Comparison of ENCODE assay signal across 8 cellular contexts in genomic region chr5:157308826-157309465, GRCh38. TPM values are rescaled to one million over a fixed set of nuclear protein-coding genes. Genes with fewer than 3 reads are reported as not detected.
A peak's percentile ranks its signal among the peaks of the same experiment; 100 is the strongest.
DNase-seq lines count a peak whose midpoint lies in the region; ATAC-seq and TF ChIP-seq lines count a peak whose summit lies in the region.

No MANE protein-coding gene starts in this region.

- peaks cover 2% of the 10 kb centered on the region for H3K9me3 Mint-ChIP-seq in activated CD4-positive, alpha-beta memory T cell treated with anti-CD3 and anti-CD28 coated beads, Interleukin-2, amount 10 ng/mL, durations not matched to agents 7 days and 5 days

- peaks cover 90% of the 10 kb centered on the region for H3K36me3 Mint-ChIP-seq in activated CD4-positive, alpha-beta memory T cell treated with anti-CD3 and anti-CD28 coated beads, Interleukin-2, amount 10 ng/mL, durations not matched to agents 7 days and 5 days (ENCODE audit: low read depth)

- no peaks in the 10 kb centered on the region for H3K9me3 ChIP-seq in mucosa of descending colon

- intact Hi-C loops in mucosa of descending colon (cut with DNase I, micrococcal nuclease) = no loop called here

- H3K4me3 ChIP-seq in mucosa of descending colon = no peak overlapping the region

- ATAC-seq in HG02678 (IDR thresholded peaks at IDR 0.05; ENCODE audit: unreplicated experiment) (peak; percentile 48), mucosa of descending colon (peak; percentile 42)

- peaks cover 65% of the 10 kb centered on the region for H3K4me1 Mint-ChIP-seq in activated CD4-positive, alpha-beta memory T cell treated with anti-CD3 and anti-CD28 coated beads, Interleukin-2, amount 10 ng/mL, durations not matched to agents 7 days and 5 days

- H3K4me3 Mint-ChIP-seq in activated CD4-positive, alpha-beta memory T cell treated with anti-CD3 and anti-CD28 coated beads, Interleukin-2, amount 10 ng/mL, durations not matched to agents 7 days and 5 days = no peak overlapping the region

- TF ChIP-seq CTCF in mucosa of descending colon (IDR thresholded peaks at IDR 0.05) = no peak

- CTCF ChIA-PET in activated CD4-positive, alpha-beta memory T cell treated with anti-CD3 and anti-CD28 coated beads, Interleukin-2, amount 10 ng/mL, durations not matched to agents 7 days and 5 days (lab: Charles Lee) = interaction anchor here (0.5 to 4.6 kb wide), 8 partner anchors 9 to 163 kb away, joined by 3 to 41 read pairs (median 4); no protein-coding TSS in a partner anchor

- POLR2A ChIA-PET in activated CD4-positive, alpha-beta memory T cell treated with anti-CD3 and anti-CD28 coated beads, Interleukin-2, amount 10 ng/mL, durations not matched to agents 7 days and 5 days (lab: Charles Lee) = interaction anchor here (2.6 to 5.3 kb wide), 2 partner anchors 36 to 55 kb away, joined by 15 to 36 read pairs; no protein-coding TSS in a partner anchor

- H3K4me1 ChIP-seq in mucosa of descending colon (ENCODE audit: low read depth) = no peaks in the 10 kb centered on the region

- H3K27me3 Mint-ChIP-seq in activated CD4-positive, alpha-beta memory T cell treated with anti-CD3 and anti-CD28 coated beads, Interleukin-2, amount 10 ng/mL, durations not matched to agents 7 days and 5 days = no peaks in the 10 kb centered on the region

- H3K36me3 ChIP-seq in mucosa of descending colon (ENCODE audit: low read depth) = no peaks in the 10 kb centered on the region

- H3K27ac Mint-ChIP-seq in activated CD4-positive, alpha-beta memory T cell treated with anti-CD3 and anti-CD28 coated beads, Interleukin-2, amount 10 ng/mL, durations not matched to agents 7 days and 5 days = peak overlapping the region; percentile 87

- DNase-seq in NCI-H748 (lab: John Stamatoyannopoulos, UW; ENCODE audit: unreplicated experiment) = peak; percentile 22
- DNase-seq in NCI-H748 treated with DMSO at 0.1 percent for 48 hours (lab: John Stamatoyannopoulos, UW) = no peak
- DNase-seq in activated CD4-positive, alpha-beta memory T cell treated with anti-CD3 and anti-CD28 coated beads, Interleukin-2, amount 10 ng/mL, durations not matched to agents 7 days and 5 days = no peak
- DNase-seq in mucosa of descending colon = peak in 1 of 3 donors; percentile 19
- no peak for DNase-seq in GOT3 (lab: John Stamatoyannopoulos, UW)
- no peak for DNase-seq in NCI-H1436 treated with DMSO at 0.1 percent for 48 hours (lab: John Stamatoyannopoulos, UW)
- DNase-seq in NCI-H345 treated with DMSO at 0.1 percent for 48 hours (lab: John Stamatoyannopoulos, UW; ENCODE audit: unreplicated experiment) = no peak

RNA-seq across cellular contexts. Expression of gene CYFIP2, which starts 43.0 kb away (rescaled TPM):
- total RNA-seq in activated CD4-positive, alpha-beta memory T cell treated with anti-CD3 and anti-CD28 coated beads, Interleukin-2, amount 10 ng/mL, durations not matched to agents 7 days and 5 days = 100 to 1,000 TPM; 337 to 354 TPM
- total RNA-seq in mucosa of descending colon = 10 to 100 TPM; 24.8 to 28.6 (median 25.8) TPM

Comparison
In these comparisons a context has a peak if more than half of its experiments do, and no peak if none do; other contexts are left out.
1. RNA of gene CYFIP2, which starts 43.0 kb away (total RNA-seq): 337 to 354 TPM in activated CD4-positive, alpha-beta memory T cell treated with anti-CD3 and anti-CD28 coated beads, Interleukin-2, amount 10 ng/mL, durations not matched to agents 7 days and 5 days; 24.8 to 28.6 TPM in mucosa of descending colon; every median in the first group is over 10 times any median in the second.